ENCODE assay signal across 7 cellular contexts in genomic region chr20:58870293-58871014, GRCh38. TPM values are rescaled to one million over a fixed set of nuclear protein-coding genes. Genes with fewer than 3 reads are reported as not detected.
DNase-seq lines count a peak whose midpoint lies in the region; ATAC-seq and TF ChIP-seq lines count a peak whose summit lies in the region.

No MANE protein-coding gene starts in this region.

- H3K4me3 ChIP-seq in GM06990 (replicated peaks; ENCODE audit: low read depth, low read length) (no peak overlapping the region), adrenal gland (no peak overlapping the region), heart right ventricle (no peak overlapping the region), psoas muscle (no peak overlapping the region)

- H3K4me1 ChIP-seq in adrenal gland (replicated peaks in 1 of 2) (peaks cover 0 to 3% of the 10 kb centered on the region in 2 donors), heart right ventricle (peaks cover 0 to 6% (median 0%) of the 10 kb centered on the region in 9 donors), psoas muscle (no peaks in the 10 kb centered on the region)

- H3K9me3 ChIP-seq in adrenal gland (replicated peaks in 1 of 3): no peaks in the 10 kb centered on the region
- H3K9me3 ChIP-seq in heart right ventricle: no peaks in the 10 kb centered on the region
- H3K9me3 ChIP-seq in psoas muscle: no peaks in the 10 kb centered on the region

- WGBS in adrenal gland, 4 donors: 46 to 61% (median 52%) methylated on average over 7 of the region's 7 CpGs
- 55 to 57% methylated on average over 7 of the region's 7 CpGs for WGBS in heart right ventricle, 2 donors
- 49 to 58% (median 56%) methylated on average over 7 of the region's 7 CpGs for WGBS in psoas muscle, 3 donors

- H3K27ac ChIP-seq in adrenal gland (no peak overlapping the region), heart right ventricle (no peak overlapping the region), psoas muscle (no peak overlapping the region)

- H3K27me3 ChIP-seq in GM06990 (replicated peaks; ENCODE audit: control insufficient read depth, insufficient read depth, low read length): no peaks in the 10 kb centered on the region
- H3K27me3 ChIP-seq in adrenal gland: no peaks in the 10 kb centered on the region
- H3K27me3 ChIP-seq in heart right ventricle: no peaks in the 10 kb centered on the region
- H3K27me3 ChIP-seq in psoas muscle (ENCODE audit: insufficient read depth in 3 of 3, low read length in 2 of 3): no peaks in the 10 kb centered on the region

- DNase-seq in GM06990 (ENCODE audit: extremely low read depth, insufficient read length) (peak; percentile 46), M059J (ENCODE audit: low read depth) (peak; percentile 72), SK-N-DZ (ENCODE audit: low spot score) (peak; percentile 80), adrenal gland (peak; percentile 64 to 89 (median 78)), heart right ventricle (peak; percentile 58 to 75), psoas muscle (peak; percentile 56 to 81)

- H3K36me3 ChIP-seq in GM06990 (ENCODE audit: control insufficient read depth, insufficient read depth, low read length) (no peaks in the 10 kb centered on the region), adrenal gland (replicated peaks in 1 of 2) (no peaks in the 10 kb centered on the region), heart right ventricle (no peaks in the 10 kb centered on the region), psoas muscle (ENCODE audit: insufficient read depth in 1 of 2, low read depth in 1 of 2) (no peaks in the 10 kb centered on the region)

- intact Hi-C loops in adrenal gland (cut with DNase I) (loop anchor here (2.0 to 10.0 kb wide), 4 partner anchors 114 to 352 kb away; partner anchors contain the start of genes NELFCD (in 1 of the 2) and PRELID3B (in 1 of the 2)), heart right ventricle (cut with DNase I) (loop anchor here in 9 of 10 donors (1.0 to 10.0 kb wide), 15 partner anchors 112 to 627 kb away; partner anchors contain the start of genes NELFCD (in 1 of the 9) and PRELID3B (in 1 of the 9)), psoas muscle (cut with DNase I) (loop anchor here (1.0 to 10.0 kb wide), 6 partner anchors 214 to 537 kb away; no protein-coding TSS in a partner anchor)

- TF ChIP-seq POLR2A in adrenal gland (IDR thresholded peaks at IDR 0.05): no peak

- TF ChIP-seq CTCF in GM06990 (IDR thresholded peaks at IDR 0.05; ENCODE audit: insufficient read depth, low read length, poor library complexity, severe bottlenecking) (peak; percentile 88), adrenal gland (IDR thresholded peaks at IDR 0.05) (peak; percentile 81 to 89 (median 86)), heart right ventricle (IDR thresholded peaks at IDR 0.05) (peak; percentile 71 to 95 (median 90)), psoas muscle (IDR thresholded peaks at IDR 0.05) (peak; percentile 91)

- ATAC-seq in heart right ventricle (peak; percentile 71 to 92 (median 82)), psoas muscle (peak; percentile 86 to 92 (median 88)), HG02678 (IDR thresholded peaks at IDR 0.05; ENCODE audit: unreplicated experiment) (no peak)

RNA-seq across cellular contexts. Expression of gene GNAS, which starts 17.9 kb away (rescaled TPM):
- 1,151 and 1,551 TPM in 2 replicates for total RNA-seq in M059J (2014; rRNA removed; shearing (Covaris generic))
- 1,569 and 1,648 TPM in 2 replicates for polyA plus RNA-seq in SK-N-DZ (2014; cell fraction: cytosol; rRNA removed)
- 749 and 1,124 TPM in 2 replicates for polyA plus RNA-seq in SK-N-DZ (2014; cell fraction: nucleus; rRNA removed)
- total RNA-seq in adrenal gland (1,000 to 10,000 TPM in 7 of 8 donors, 100 to 1,000 TPM in 1; 614 to 1,525 (median 1,042) TPM), heart right ventricle (1,000 to 10,000 TPM; 1,348 to 2,208 (median 1,783) TPM), psoas muscle (1,000 to 10,000 TPM; 1,018 to 1,905 (median 1,319) TPM)
- polyA plus RNA-seq in adrenal gland (1,000 to 10,000 TPM; 2,293 to 6,333 (median 4,379) TPM), heart right ventricle (1,000 to 10,000 TPM; 1,614 to 5,181 TPM), psoas muscle (1,000 to 10,000 TPM in 2 of 3 donors, 100 to 1,000 TPM in 1; 700 to 1,469 (median 1,394) TPM)

RNA-seq across cellular contexts. Expression of gene GNAS-AS1, which starts 19.8 kb away (rescaled TPM):
- total RNA-seq in M059J (2014; rRNA removed; shearing (Covaris generic)): 1.0 TPM in 1 of 2 replicates, not detected in the other
- polyA plus RNA-seq in SK-N-DZ (2014; cell fraction: cytosol; rRNA removed): 1.9 and 3.7 TPM in 2 replicates
- 5.2 and 5.4 TPM in 2 replicates for polyA plus RNA-seq in SK-N-DZ (2014; cell fraction: nucleus; rRNA removed)
- total RNA-seq in adrenal gland (under 1 TPM in 3 of 8 donors, not detected in 5; 0.11 to 0.61 (median 0.24) TPM), heart right ventricle (1 to 10 TPM in 1 of 10 donors, under 1 TPM in 9; 0.15 to 1.5 (median 0.41) TPM), psoas muscle (1 to 10 TPM in 1 of 4 donors, under 1 TPM in 2, not detected in 1; 0.26 to 1.0 (median 0.65) TPM)
- polyA plus RNA-seq in adrenal gland (under 1 TPM; 0.09 to 0.72 (median 0.10) TPM), heart right ventricle (1 to 10 TPM in 1 of 2 donors, under 1 TPM in 1; 0.06 to 1.1 TPM), psoas muscle (under 1 TPM; 0.03 to 0.53 (median 0.13) TPM)
